In genomic region chr6:134328792-134329191, GRCh38 we compare ENCODE assay signal across 1 cellular context.
TF ChIP-seq lines count a peak whose summit lies in the region.

No MANE protein-coding gene starts in this region.

TF ChIP-seq in K562, 482 proteins besides CTCF, POLR2A, EP300 and RAD21:
- TF ChIP-seq HDAC1 (IDR thresholded peaks at IDR 0.05), result no peak
- TF ChIP-seq L3MBTL2 (IDR thresholded peaks at IDR 0.05), result no peak
- no peak for TF ChIP-seq NCOA6 (IDR thresholded peaks at IDR 0.05)
- peak; percentile 31; the same call in 1 of the 2 replicates for TF ChIP-seq ATF7 (IDR thresholded peaks at IDR 0.05)
- no peak for TF ChIP-seq ZNF79 (CRISPR knock-in tag; IDR thresholded peaks at IDR 0.05; ENCODE audit: low read depth)
- no peak for TF ChIP-seq RERE (CRISPR knock-in tag; IDR thresholded peaks at IDR 0.05; ENCODE audit: borderline replicate concordance)
- TF ChIP-seq TRIM24 (IDR thresholded peaks at IDR 0.05), result peak; percentile 49 to 71; a peak in 2 of 4 replicates
- TF ChIP-seq TCF3 (CRISPR knock-in tag; IDR thresholded peaks at IDR 0.05), result no peak
- no peak for TF ChIP-seq GMEB1 (CRISPR knock-in tag; IDR thresholded peaks at IDR 0.05)
- TF ChIP-seq POLR2H (tag; IDR thresholded peaks at IDR 0.05; ENCODE audit: low read depth), result 0 out of 2 replicates have a peak, but pooled peaks have one; percentile 39
- no peak for TF ChIP-seq TCF7L2 (IDR thresholded peaks at IDR 0.05; ENCODE audit: low read depth, low read length)
- TF ChIP-seq HCFC1 (IDR thresholded peaks at IDR 0.05; ENCODE audit: low read depth, low read length), result no peak
- no peak for TF ChIP-seq NR2F6 (CRISPR knock-in tag; IDR thresholded peaks at IDR 0.05)
- TF ChIP-seq SP2 (IDR thresholded peaks at IDR 0.05; ENCODE audit: extremely low read depth, low read depth, low read length, poor library complexity, severe bottlenecking), result no peak
- no peak for TF ChIP-seq SIN3B (IDR thresholded peaks at IDR 0.05; ENCODE audit: low read depth)
- TF ChIP-seq POLR2G (IDR thresholded peaks at IDR 0.05; ENCODE audit: low read depth, low read length), result no peak
- TF ChIP-seq ZMIZ1 (IDR thresholded peaks at IDR 0.05; ENCODE audit: low read depth in 2 of 2, low read length in 2 of 2), result no peak
- TF ChIP-seq FOS (IDR thresholded peaks at IDR 0.05; ENCODE audit: extremely low read depth, insufficient read length), result no peak
- no peak for TF ChIP-seq MYBL2 (IDR thresholded peaks at IDR 0.05; ENCODE audit: low read depth)
- TF ChIP-seq MYBL2 (CRISPR knock-in tag; IDR thresholded peaks at IDR 0.05; ENCODE audit: borderline replicate concordance), result no peak
- TF ChIP-seq PCBP2 (IDR thresholded peaks at IDR 0.05; ENCODE audit: low read depth, low read length, poor library complexity, severe bottlenecking), result no peak
- no peak for TF ChIP-seq ZNF584 (CRISPR knock-in tag; IDR thresholded peaks at IDR 0.05; ENCODE audit: low read depth)
- no peak for TF ChIP-seq PPARD (CRISPR knock-in tag; IDR thresholded peaks at IDR 0.05)
- no peak for TF ChIP-seq STAT5A (IDR thresholded peaks at IDR 0.05; ENCODE audit: borderline replicate concordance, low read length)
- no peak for TF ChIP-seq ZNF449 (CRISPR knock-in tag; IDR thresholded peaks at IDR 0.05)
- TF ChIP-seq ELF4 (CRISPR knock-in tag; IDR thresholded peaks at IDR 0.05), result no peak
- TF ChIP-seq CREB5 (CRISPR knock-in tag; IDR thresholded peaks at IDR 0.05), result no peak
- TF ChIP-seq PKNOX1 (IDR thresholded peaks at IDR 0.05), result no peak
- no peak for TF ChIP-seq ZBTB1 (CRISPR knock-in tag; IDR thresholded peaks at IDR 0.05; ENCODE audit: borderline replicate concordance, low read depth)
- TF ChIP-seq ZKSCAN1 (IDR thresholded peaks at IDR 0.05; ENCODE audit: low read depth, low read length), result no peak
- no peak for TF ChIP-seq SMARCC2 (IDR thresholded peaks at IDR 0.05; ENCODE audit: low read depth)
- no peak for TF ChIP-seq ZBTB49 (CRISPR knock-in tag; IDR thresholded peaks at IDR 0.05; ENCODE audit: borderline replicate concordance)
- TF ChIP-seq JUND (IDR thresholded peaks at IDR 0.05; ENCODE audit: borderline replicate concordance, low read depth, low read length), result peak; percentile 22; the same call in 1 of the 2 replicates
- TF ChIP-seq JUND (tag; IDR thresholded peaks at IDR 0.05; ENCODE audit: borderline replicate concordance, low read depth, low read length), result no peak
- no peak for TF ChIP-seq ZNF398 (CRISPR knock-in tag; IDR thresholded peaks at IDR 0.05)
- 0 out of 2 replicates have a peak, but pooled peaks have one; percentile 23 for TF ChIP-seq CEBPB (tag; IDR thresholded peaks at IDR 0.05)
- TF ChIP-seq XRCC5 (IDR thresholded peaks at IDR 0.05; ENCODE audit: low read depth, low read length), result no peak
- TF ChIP-seq TEAD4 (IDR thresholded peaks at IDR 0.05; ENCODE audit: low read length), result no peak
- TF ChIP-seq TEAD4 (CRISPR knock-in tag; IDR thresholded peaks at IDR 0.05; ENCODE audit: borderline replicate concordance), result no peak
- no peak for TF ChIP-seq NFXL1 (CRISPR knock-in tag; IDR thresholded peaks at IDR 0.05)
- TF ChIP-seq CEBPG (CRISPR knock-in tag; IDR thresholded peaks at IDR 0.05), result peak; percentile 53
- peak; percentile 29 to 78; a peak in 3 of 4 replicates for TF ChIP-seq CEBPG (tag; conservative IDR thresholded peaks at IDR 0.05 in 1 of 2, IDR thresholded peaks at IDR 0.05 in 1 of 2)
- no peak for TF ChIP-seq DIDO1 (tag; IDR thresholded peaks at IDR 0.05; ENCODE audit: low read depth)
- no peak for TF ChIP-seq DDX20 (tag; IDR thresholded peaks at IDR 0.05; ENCODE audit: low read depth)
- TF ChIP-seq ATF3 (IDR thresholded peaks at IDR 0.05), result peak; percentile 63; the same call in 1 of the 2 replicates
- no peak for TF ChIP-seq ATF3 (CRISPR knock-in tag; conservative IDR thresholded peaks at IDR 0.05)
- TF ChIP-seq FOXK2 (conservative IDR thresholded peaks at IDR 0.05 in 1 of 2, IDR thresholded peaks at IDR 0.05 in 1 of 2; ENCODE audit: low read depth in 2 of 2), result no peak
TF ChIP-seq in K562: peak in this region for 7.
